Comparison of ENCODE assay signal across 22 cellular contexts in genomic region chr2:163943403-163944356, GRCh38.
DNase-seq lines count a peak whose midpoint lies in the region; ATAC-seq and TF ChIP-seq lines count a peak whose summit lies in the region.
"Had no signal": no experiment of that assay in that cellular context is flagged by ENCODE, and none has a peak within 500 bp of the region (broad histone marks: within the 10 kb centered on the region; RNA-seq: fewer than 3 reads in every experiment).

No MANE protein-coding gene starts in this region.

- intact Hi-C loops in tibial artery (cut with DNase I; ENCODE audit: low total_unique reads): no loop called here

- H3K27me3 Mint-ChIP-seq in WTC11 (ENCODE audit: low read depth): no peaks in the 10 kb centered on the region
- H3K27me3 Mint-ChIP-seq: activated naive CD8-positive, alpha-beta T cell; brain; T-cell had no signal

- peak; percentile 74 for ATAC-seq in WTC11
- ATAC-seq in GM18858 (IDR thresholded peaks at IDR 0.05; ENCODE audit: unreplicated experiment): no peak
- ATAC-seq: activated CD8-positive, alpha-beta T cell treated with anti-CD3 and anti-CD28 coated beads, Interleukin-2, amount 10 ng/mL, durations not matched to agents 7 days and 5 days; activated T-cell treated with anti-CD3 and anti-CD28 coated beads, Interleukin-2, amount 50 U/mL, for 72 hours; esophagus mucosa; GM12878; heart left ventricle; T-cell had no signal

- H3K4me1 ChIP-seq in tibial artery: no peaks in the 10 kb centered on the region
- H3K4me1 ChIP-seq: heart left ventricle, testis had no signal

- no peaks in the 10 kb centered on the region for H3K36me3 ChIP-seq in H7 (replicated peaks; ENCODE audit: control insufficient read depth, insufficient read depth, low read length)
- H3K36me3 ChIP-seq in tibial artery: no peaks in the 10 kb centered on the region
- H3K36me3 ChIP-seq: heart left ventricle, ovary had no signal

- no peaks in the 10 kb centered on the region for H3K27me3 ChIP-seq in H7 (ENCODE audit: control insufficient read depth, insufficient read depth, low read length)
- no peaks in the 10 kb centered on the region for H3K27me3 ChIP-seq in tibial artery
- H3K27me3 ChIP-seq: heart left ventricle, ovary, testis had no signal

- no peaks in the 10 kb centered on the region for H3K9me3 ChIP-seq in tibial artery
- H3K9me3 ChIP-seq: heart left ventricle, ovary, testis had no signal

- H3K4me1 Mint-ChIP-seq in WTC11: peaks cover 9% of the 10 kb centered on the region
- H3K4me1 Mint-ChIP-seq: T-cell had no signal

- CTCF ChIA-PET in WTC11 (lab: Charles Lee): interaction anchor here (0.8 kb wide), 1 partner anchor 1206 kb away, joined by 5 read pairs; no protein-coding TSS in a partner anchor

- H3K27ac ChIP-seq in tibial artery: no peak overlapping the region
- H3K27ac ChIP-seq: heart left ventricle, ovary, testis had no signal

- TF ChIP-seq CTCF in WTC11 (IDR thresholded peaks at IDR 0.05) (no peak), tibial artery (IDR thresholded peaks at IDR 0.05) (no peak)

- no peaks in the 10 kb centered on the region for H3K36me3 Mint-ChIP-seq in WTC11
- H3K36me3 Mint-ChIP-seq: activated naive CD8-positive, alpha-beta T cell; brain; T-cell had no signal

- POLR2A ChIA-PET in WTC11 (lab: Charles Lee): no interaction called here

- 0 out of 2 replicates have a peak overlapping the region, but pooled peaks have one; percentile 8 for H3K27ac Mint-ChIP-seq in WTC11
- H3K27ac Mint-ChIP-seq: activated CD8-positive, alpha-beta T cell treated with anti-CD3 and anti-CD28 coated beads, Interleukin-2, amount 10 ng/mL, durations not matched to agents 7 days and 5 days; activated naive CD8-positive, alpha-beta T cell; activated T-cell treated with anti-CD3 and anti-CD28 coated beads, Interleukin-2, amount 50 U/mL, for 72 hours; brain; T-cell had no signal

- H3K4me3 Mint-ChIP-seq in WTC11: no peak overlapping the region
- H3K4me3 Mint-ChIP-seq: activated CD8-positive, alpha-beta T cell treated with anti-CD3 and anti-CD28 coated beads, Interleukin-2, amount 10 ng/mL, durations not matched to agents 7 days and 5 days; activated naive CD8-positive, alpha-beta T cell; activated T-cell treated with anti-CD3 and anti-CD28 coated beads, Interleukin-2, amount 50 U/mL, for 72 hours; brain; T-cell had no signal

- H3K9me3 Mint-ChIP-seq in WTC11: 0 out of 2 replicates have a peak, but pooled peaks cover 4% of the 10 kb centered on the region
- H3K9me3 Mint-ChIP-seq: brain had no signal

- H3K4me3 ChIP-seq in H7 (ENCODE audit: insufficient read depth, low read depth, low read length) (no peak overlapping the region), tibial artery (no peak overlapping the region)
- H3K4me3 ChIP-seq: GM12878, heart left ventricle, ovary, testis had no signal

- peak; percentile 4 for DNase-seq in H7
- no peak for DNase-seq in WTC11 (ENCODE audit: low spot score)
- peak; percentile 48 to 81 for DNase-seq in hippocampal formation (lab: John Stamatoyannopoulos, UW)
- DNase-seq in nucleus accumbens (lab: John Stamatoyannopoulos, UW): peak in 39 of 56 donors; percentile 1 to 57 (median 20)
- no peak for DNase-seq in COR-L47 (lab: John Stamatoyannopoulos, UW)
- no peak for DNase-seq in tibial artery
- DNase-seq in MV-4-11 (lab: John Stamatoyannopoulos, UW): no peak
- DNase-seq: activated CD8-positive, alpha-beta T cell treated with anti-CD3 and anti-CD28 coated beads, Interleukin-2, amount 10 ng/mL, durations not matched to agents 7 days and 5 days; activated T-cell treated with anti-CD3 and anti-CD28 coated beads, Interleukin-2, amount 50 U/mL, for 72 hours; GDM1; heart left ventricle; NK-92 treated with Interleukin-12 subunit alpha and Interleukin-12 subunit beta, amount 100 ng/mL, for 24 hours; ovary; RPMI8226; stimulated activated CD4-positive, alpha-beta T cell treated with anti-CD3 and anti-CD28 coated beads, Interleukin-4, amount 100 ng/mL, for 1 hour; T-cell; testis had no signal

TF ChIP-seq in WTC11, 78 proteins besides CTCF, POLR2A, EP300 and RAD21:
- TF ChIP-seq ZNF121 (CRISPR knock-in tag; IDR thresholded peaks at IDR 0.05): no peak
- TF ChIP-seq ZNF317 (CRISPR knock-in tag; IDR thresholded peaks at IDR 0.05; ENCODE audit: borderline replicate concordance, low read depth): no peak
- TF ChIP-seq USF1 (CRISPR knock-in tag; IDR thresholded peaks at IDR 0.05): no peak
- TF ChIP-seq FOXJ3 (CRISPR knock-in tag; IDR thresholded peaks at IDR 0.05; ENCODE audit: borderline replicate concordance): no peak
- TF ChIP-seq ESRRA (CRISPR knock-in tag; IDR thresholded peaks at IDR 0.05; ENCODE audit: borderline replicate concordance): no peak
- TF ChIP-seq GRHL2 (CRISPR knock-in tag; IDR thresholded peaks at IDR 0.05; ENCODE audit: insufficient replicate concordance, severe bottlenecking): no peak
- TF ChIP-seq NR1H2 (CRISPR knock-in tag; IDR thresholded peaks at IDR 0.05): no peak
- TF ChIP-seq ZNF263 (CRISPR knock-in tag; IDR thresholded peaks at IDR 0.05; ENCODE audit: low read depth): no peak
- no peak for TF ChIP-seq PRRX2 (CRISPR knock-in tag; IDR thresholded peaks at IDR 0.05)
- TF ChIP-seq, protein P1, sequence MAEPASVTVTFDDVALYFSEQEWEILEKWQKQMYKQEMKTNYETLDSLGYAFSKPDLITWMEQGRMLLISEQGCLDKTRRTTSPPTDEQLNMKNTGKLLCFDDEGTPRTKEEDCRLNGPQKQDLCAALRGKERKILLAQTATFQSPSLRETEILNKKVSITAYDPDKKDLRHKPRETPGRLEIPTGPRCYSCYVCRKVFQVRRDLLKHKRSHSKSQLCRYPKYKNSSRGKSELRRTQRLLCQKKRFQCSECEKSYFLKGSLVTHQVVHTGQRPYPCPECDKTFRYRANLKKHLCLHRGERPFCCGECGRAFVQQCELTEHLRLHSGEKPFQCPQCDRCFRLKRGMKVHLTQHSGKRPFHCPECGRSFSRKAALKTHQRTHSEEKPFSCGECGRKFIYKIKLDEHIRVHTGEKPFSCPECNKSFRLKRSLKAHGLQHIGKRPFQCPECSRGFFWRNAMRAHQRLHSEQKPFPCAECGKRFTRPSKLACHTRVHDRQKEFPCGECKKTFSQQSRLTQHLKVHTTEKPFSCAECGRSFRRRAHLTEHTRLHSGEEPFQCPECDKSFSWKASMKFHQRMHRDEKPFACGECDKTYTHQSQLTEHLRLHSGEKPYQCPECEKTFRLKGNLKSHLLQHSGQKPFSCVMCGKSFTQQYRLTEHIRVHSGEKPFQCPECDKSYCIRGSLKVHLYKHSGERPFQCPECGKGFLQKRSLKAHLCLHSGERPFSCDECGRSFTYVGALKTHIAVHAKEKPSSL (CRISPR knock-in tag; conservative IDR thresholded peaks at IDR 0.05): no peak
- TF ChIP-seq, protein P2, sequence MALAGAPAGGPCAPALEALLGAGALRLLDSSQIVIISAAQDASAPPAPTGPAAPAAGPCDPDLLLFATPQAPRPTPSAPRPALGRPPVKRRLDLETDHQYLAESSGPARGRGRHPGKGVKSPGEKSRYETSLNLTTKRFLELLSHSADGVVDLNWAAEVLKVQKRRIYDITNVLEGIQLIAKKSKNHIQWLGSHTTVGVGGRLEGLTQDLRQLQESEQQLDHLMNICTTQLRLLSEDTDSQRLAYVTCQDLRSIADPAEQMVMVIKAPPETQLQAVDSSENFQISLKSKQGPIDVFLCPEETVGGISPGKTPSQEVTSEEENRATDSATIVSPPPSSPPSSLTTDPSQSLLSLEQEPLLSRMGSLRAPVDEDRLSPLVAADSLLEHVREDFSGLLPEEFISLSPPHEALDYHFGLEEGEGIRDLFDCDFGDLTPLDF (CRISPR knock-in tag; IDR thresholded peaks at IDR 0.05): no peak
- no peak for TF ChIP-seq TCF7 (CRISPR knock-in tag; IDR thresholded peaks at IDR 0.05; ENCODE audit: low read depth)
- TF ChIP-seq TP53 (CRISPR knock-in tag; IDR thresholded peaks at IDR 0.05): no peak
- no peak for TF ChIP-seq IRF2 (CRISPR knock-in tag; IDR thresholded peaks at IDR 0.05; ENCODE audit: borderline replicate concordance, low read depth)

Comparison
In these comparisons a context has a peak if more than half of its experiments do, and no peak if none do; other contexts are left out.
1. DNase-seq: peak in H7 (single experiment), hippocampal formation (2 of 2) and nucleus accumbens (39 of 56); none in WTC11 (single experiment), COR-L47 (single experiment), tibial artery (0 of 2) and MV-4-11 (single experiment).